14 cellular contexts compared by ENCODE assay signal in genomic region chr15:74306801-74307217, GRCh38.
"Had no signal": no experiment of that assay in that cellular context is flagged by ENCODE, and none has a peak within 500 bp of the region (broad histone marks: within the 10 kb centered on the region; RNA-seq: fewer than 3 reads in every experiment).

No MANE protein-coding gene starts in this region.

- H3K36me3 ChIP-seq: colonic mucosa, left ventricle myocardium inferior, neutrophil, tibial nerve, vagina had no signal

- H3K9me3 ChIP-seq: colonic mucosa, left ventricle myocardium inferior, neutrophil, tibial nerve, vagina had no signal

- H3K27ac Mint-ChIP-seq: activated CD8-positive, alpha-beta T cell treated with anti-CD3 and anti-CD28 coated beads, Interleukin-2, amount 10 ng/mL, durations not matched to agents 7 days and 5 days; activated naive CD8-positive, alpha-beta T cell treated with anti-CD3 and anti-CD28 coated beads, Interleukin-2, amount 10 ng/mL, durations not matched to agents 7 days and 5 days; stimulated activated effector memory CD8-positive, alpha-beta T cell treated with anti-CD3 and anti-CD28 coated beads, Interleukin-12 subunit alpha, Interleukin-12 subunit beta, amount 100 ng/mL, for 72 hours; T-helper 17 cell had no signal

- H3K4me3 Mint-ChIP-seq: activated CD8-positive, alpha-beta T cell treated with anti-CD3 and anti-CD28 coated beads, Interleukin-2, amount 10 ng/mL, durations not matched to agents 7 days and 5 days; activated naive CD8-positive, alpha-beta T cell treated with anti-CD3 and anti-CD28 coated beads, Interleukin-2, amount 10 ng/mL, durations not matched to agents 7 days and 5 days; stimulated activated effector memory CD8-positive, alpha-beta T cell treated with anti-CD3 and anti-CD28 coated beads, Interleukin-12 subunit alpha, Interleukin-12 subunit beta, amount 100 ng/mL, for 72 hours; T-helper 17 cell had no signal

- H3K27me3 ChIP-seq: colonic mucosa, vagina had no signal

- ATAC-seq: activated CD8-positive, alpha-beta T cell treated with anti-CD3 and anti-CD28 coated beads, Interleukin-2, amount 10 ng/mL, durations not matched to agents 7 days and 5 days; stimulated activated effector memory CD8-positive, alpha-beta T cell treated with anti-CD3 and anti-CD28 coated beads, Interleukin-12 subunit alpha, Interleukin-12 subunit beta, amount 100 ng/mL, for 72 hours; T-helper 17 cell had no signal

- H3K4me1 ChIP-seq: colonic mucosa, tibial nerve, vagina had no signal

- H3K27ac ChIP-seq: colonic mucosa, left ventricle myocardium inferior, neutrophil, skin epidermis, tibial nerve, vagina had no signal

- H3K9me3 Mint-ChIP-seq: activated naive CD8-positive, alpha-beta T cell treated with anti-CD3 and anti-CD28 coated beads, Interleukin-2, amount 10 ng/mL, durations not matched to agents 7 days and 5 days; stimulated activated effector memory CD8-positive, alpha-beta T cell treated with anti-CD3 and anti-CD28 coated beads, Interleukin-12 subunit alpha, Interleukin-12 subunit beta, amount 100 ng/mL, for 72 hours had no signal

- DNase-seq: activated CD8-positive, alpha-beta memory T cell treated with anti-CD3 and anti-CD28 coated beads, Interleukin-2, amount 50 U/mL, for 48 hours; activated CD8-positive, alpha-beta T cell treated with anti-CD3 and anti-CD28 coated beads, Interleukin-2, amount 10 ng/mL, durations not matched to agents 7 days and 5 days; activated naive CD8-positive, alpha-beta T cell treated with anti-CD3 and anti-CD28 coated beads, Interleukin-2, amount 10 ng/mL, durations not matched to agents 7 days and 5 days; anterior cingulate cortex; colonic mucosa; kidney; left ventricle myocardium inferior; mesenchymal stem cell; T-helper 17 cell had no signal

- H3K36me3 Mint-ChIP-seq: activated naive CD8-positive, alpha-beta T cell treated with anti-CD3 and anti-CD28 coated beads, Interleukin-2, amount 10 ng/mL, durations not matched to agents 7 days and 5 days; stimulated activated effector memory CD8-positive, alpha-beta T cell treated with anti-CD3 and anti-CD28 coated beads, Interleukin-12 subunit alpha, Interleukin-12 subunit beta, amount 100 ng/mL, for 72 hours had no signal

- H3K4me3 ChIP-seq: colonic mucosa, left ventricle myocardium inferior, skin epidermis, tibial nerve, vagina had no signal

- H3K4me1 Mint-ChIP-seq: stimulated activated effector memory CD8-positive, alpha-beta T cell treated with anti-CD3 and anti-CD28 coated beads, Interleukin-12 subunit alpha, Interleukin-12 subunit beta, amount 100 ng/mL, for 72 hours had no signal
